ENCODE assay signal across 1 cellular context in the genomic region with DNA sequence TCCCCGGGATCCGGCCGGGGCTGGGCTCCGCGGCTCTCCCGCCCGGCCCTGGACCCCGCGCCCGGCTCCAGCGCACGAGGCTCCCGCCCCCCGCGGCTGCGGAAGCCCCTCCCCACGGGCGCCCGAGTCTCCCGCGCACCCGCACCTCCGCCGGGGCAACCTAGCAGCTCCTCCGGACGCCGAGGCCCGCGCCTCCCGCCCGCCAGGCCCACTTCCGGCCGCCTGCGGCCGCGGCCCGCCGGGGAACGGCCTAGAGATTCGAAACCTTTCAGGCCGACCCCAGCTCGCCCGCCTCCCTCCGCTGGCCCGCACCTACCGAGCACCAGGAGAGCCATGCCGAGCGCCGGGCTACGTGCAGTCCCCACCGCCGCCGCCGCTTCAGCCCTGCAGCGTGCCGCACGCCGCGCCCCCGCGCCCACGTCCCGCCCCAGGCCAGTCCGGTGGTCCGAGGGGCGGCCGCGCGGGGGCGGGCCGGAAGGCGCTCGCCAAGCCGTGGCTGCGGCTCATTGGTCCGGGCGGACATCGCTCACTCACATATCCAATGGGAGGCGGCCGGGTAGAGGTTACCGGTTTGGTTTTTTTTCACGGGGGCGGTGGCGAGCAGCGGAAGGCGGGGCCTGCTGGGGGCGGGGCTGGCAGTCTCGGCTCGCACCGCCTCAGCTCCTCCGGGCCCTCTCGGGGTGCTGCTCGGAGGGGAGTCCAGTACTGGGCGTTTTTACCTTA.
TF ChIP-seq lines count a peak whose summit lies in the region.

Gene PDIA6, minus strand, starts transcription at position 424 of the 723 bp plus-strand sequence. Its CDS starts 89 bp downstream, at position 335.

TF ChIP-seq in HepG2, 621 proteins besides CTCF, POLR2A, EP300 and RAD21 (continued from another document and continues in another):
- no peak for TF ChIP-seq CERS6 (CRISPR knock-in tag; IDR thresholded peaks at IDR 0.05)
- TF ChIP-seq ZFP36L1 (CRISPR knock-in tag; IDR thresholded peaks at IDR 0.05) = no peak
- no peak for TF ChIP-seq MLXIP (CRISPR knock-in tag; IDR thresholded peaks at IDR 0.05; ENCODE audit: borderline replicate concordance)
- no peak for TF ChIP-seq ZNF800 (CRISPR knock-in tag; IDR thresholded peaks at IDR 0.05)
- TF ChIP-seq ZFP1 (CRISPR knock-in tag; IDR thresholded peaks at IDR 0.05) = no peak
- TF ChIP-seq U2AF2 (IDR thresholded peaks at IDR 0.05; ENCODE audit: low read depth, low read length) = no peak
- TF ChIP-seq JUN (CRISPR knock-in tag; IDR thresholded peaks at IDR 0.05) = no peak
- no peak for TF ChIP-seq ATF7 (IDR thresholded peaks at IDR 0.05)
- no peak for TF ChIP-seq ATF7 (CRISPR knock-in tag; IDR thresholded peaks at IDR 0.05)
- 0 out of 2 replicates have a peak, but pooled peaks have one; percentile 29 for TF ChIP-seq ZFYVE20 (CRISPR knock-in tag; IDR thresholded peaks at IDR 0.05; ENCODE audit: borderline replicate concordance, low read depth)
- no peak; the same call in 1 of the 2 replicates for TF ChIP-seq ZNF225 (CRISPR knock-in tag; IDR thresholded peaks at IDR 0.05)
- no peak for TF ChIP-seq ZNF383 (CRISPR knock-in tag; IDR thresholded peaks at IDR 0.05; ENCODE audit: borderline replicate concordance)
- TF ChIP-seq ZBTB33 (CRISPR knock-in tag; IDR thresholded peaks at IDR 0.05) = no peak
- TF ChIP-seq NFE2L1 (CRISPR knock-in tag; IDR thresholded peaks at IDR 0.05; ENCODE audit: borderline replicate concordance) = no peak
- TF ChIP-seq, protein P1, sequence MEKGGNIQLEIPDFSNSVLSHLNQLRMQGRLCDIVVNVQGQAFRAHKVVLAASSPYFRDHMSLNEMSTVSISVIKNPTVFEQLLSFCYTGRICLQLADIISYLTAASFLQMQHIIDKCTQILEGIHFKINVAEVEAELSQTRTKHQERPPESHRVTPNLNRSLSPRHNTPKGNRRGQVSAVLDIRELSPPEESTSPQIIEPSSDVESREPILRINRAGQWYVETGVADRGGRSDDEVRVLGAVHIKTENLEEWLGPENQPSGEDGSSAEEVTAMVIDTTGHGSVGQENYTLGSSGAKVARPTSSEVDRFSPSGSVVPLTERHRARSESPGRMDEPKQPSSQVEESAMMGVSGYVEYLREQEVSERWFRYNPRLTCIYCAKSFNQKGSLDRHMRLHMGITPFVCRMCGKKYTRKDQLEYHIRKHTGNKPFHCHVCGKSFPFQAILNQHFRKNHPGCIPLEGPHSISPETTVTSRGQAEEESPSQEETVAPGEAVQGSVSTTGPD (CRISPR knock-in tag; IDR thresholded peaks at IDR 0.05) = no peak
- no peak for TF ChIP-seq ZNF503 (CRISPR knock-in tag; IDR thresholded peaks at IDR 0.05)
- TF ChIP-seq POGK (CRISPR knock-in tag; conservative IDR thresholded peaks at IDR 0.05) = peak; percentile 76
- 0 out of 2 replicates have a peak, but pooled peaks have one; percentile 17 for TF ChIP-seq GFI1 (CRISPR knock-in tag; IDR thresholded peaks at IDR 0.05; ENCODE audit: borderline replicate concordance)
- TF ChIP-seq, protein P2, sequence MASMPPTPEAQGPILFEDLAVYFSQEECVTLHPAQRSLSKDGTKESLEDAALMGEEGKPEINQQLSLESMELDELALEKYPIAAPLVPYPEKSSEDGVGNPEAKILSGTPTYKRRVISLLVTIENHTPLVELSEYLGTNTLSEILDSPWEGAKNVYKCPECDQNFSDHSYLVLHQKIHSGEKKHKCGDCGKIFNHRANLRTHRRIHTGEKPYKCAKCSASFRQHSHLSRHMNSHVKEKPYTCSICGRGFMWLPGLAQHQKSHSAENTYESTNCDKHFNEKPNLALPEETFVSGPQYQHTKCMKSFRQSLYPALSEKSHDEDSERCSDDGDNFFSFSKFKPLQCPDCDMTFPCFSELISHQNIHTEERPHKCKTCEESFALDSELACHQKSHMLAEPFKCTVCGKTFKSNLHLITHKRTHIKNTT (CRISPR knock-in tag; IDR thresholded peaks at IDR 0.05) = no peak
- TF ChIP-seq ZNF547 (CRISPR knock-in tag; IDR thresholded peaks at IDR 0.05) = peak; percentile 60
- no peak for TF ChIP-seq TP53 (CRISPR knock-in tag; conservative IDR thresholded peaks at IDR 0.05)
- TF ChIP-seq HDAC2 (CRISPR knock-in tag; IDR thresholded peaks at IDR 0.05) = no peak
- TF ChIP-seq TCF7L2 (IDR thresholded peaks at IDR 0.05; ENCODE audit: low read depth, low read length) = no peak
- no peak for TF ChIP-seq ZNF780A (CRISPR knock-in tag; IDR thresholded peaks at IDR 0.05)
- no peak for TF ChIP-seq PRDM15 (CRISPR knock-in tag; IDR thresholded peaks at IDR 0.05)
- no peak for TF ChIP-seq ZNF550 (CRISPR knock-in tag; IDR thresholded peaks at IDR 0.05; ENCODE audit: borderline replicate concordance)
- TF ChIP-seq, protein P3, sequence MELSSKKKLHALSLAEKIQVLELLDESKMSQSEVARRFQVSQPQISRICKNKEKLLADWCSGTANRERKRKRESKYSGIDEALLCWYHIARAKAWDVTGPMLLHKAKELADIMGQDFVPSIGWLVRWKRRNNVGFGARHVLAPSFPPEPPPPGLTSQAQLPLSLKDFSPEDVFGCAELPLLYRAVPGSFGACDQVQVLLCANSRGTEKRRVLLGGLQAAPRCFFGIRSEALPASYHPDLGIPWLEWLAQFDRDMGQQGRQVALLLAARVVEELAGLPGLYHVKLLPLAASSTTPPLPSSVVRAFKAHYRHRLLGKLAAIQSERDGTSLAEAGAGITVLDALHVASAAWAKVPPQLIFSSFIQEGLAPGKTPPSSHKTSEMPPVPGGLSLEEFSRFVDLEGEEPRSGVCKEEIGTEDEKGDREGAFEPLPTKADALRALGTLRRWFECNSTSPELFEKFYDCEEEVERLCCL (CRISPR knock-in tag; IDR thresholded peaks at IDR 0.05; ENCODE audit: borderline replicate concordance) = no peak
- TF ChIP-seq, protein P4, sequence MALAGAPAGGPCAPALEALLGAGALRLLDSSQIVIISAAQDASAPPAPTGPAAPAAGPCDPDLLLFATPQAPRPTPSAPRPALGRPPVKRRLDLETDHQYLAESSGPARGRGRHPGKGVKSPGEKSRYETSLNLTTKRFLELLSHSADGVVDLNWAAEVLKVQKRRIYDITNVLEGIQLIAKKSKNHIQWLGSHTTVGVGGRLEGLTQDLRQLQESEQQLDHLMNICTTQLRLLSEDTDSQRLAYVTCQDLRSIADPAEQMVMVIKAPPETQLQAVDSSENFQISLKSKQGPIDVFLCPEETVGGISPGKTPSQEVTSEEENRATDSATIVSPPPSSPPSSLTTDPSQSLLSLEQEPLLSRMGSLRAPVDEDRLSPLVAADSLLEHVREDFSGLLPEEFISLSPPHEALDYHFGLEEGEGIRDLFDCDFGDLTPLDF (CRISPR knock-in tag; IDR thresholded peaks at IDR 0.05) = no peak
- no peak for TF ChIP-seq TOE1 (CRISPR knock-in tag; IDR thresholded peaks at IDR 0.05)
- no peak for TF ChIP-seq ZNF83 (CRISPR knock-in tag; IDR thresholded peaks at IDR 0.05; ENCODE audit: borderline replicate concordance)
- TF ChIP-seq ZNF614 (CRISPR knock-in tag; IDR thresholded peaks at IDR 0.05; ENCODE audit: borderline replicate concordance) = 0 out of 2 replicates have a peak, but pooled peaks have one; percentile 42
- TF ChIP-seq ZNF205 (CRISPR knock-in tag; IDR thresholded peaks at IDR 0.05) = 0 out of 2 replicates have a peak, but pooled peaks have one; percentile 40
